In the genomic region with DNA sequence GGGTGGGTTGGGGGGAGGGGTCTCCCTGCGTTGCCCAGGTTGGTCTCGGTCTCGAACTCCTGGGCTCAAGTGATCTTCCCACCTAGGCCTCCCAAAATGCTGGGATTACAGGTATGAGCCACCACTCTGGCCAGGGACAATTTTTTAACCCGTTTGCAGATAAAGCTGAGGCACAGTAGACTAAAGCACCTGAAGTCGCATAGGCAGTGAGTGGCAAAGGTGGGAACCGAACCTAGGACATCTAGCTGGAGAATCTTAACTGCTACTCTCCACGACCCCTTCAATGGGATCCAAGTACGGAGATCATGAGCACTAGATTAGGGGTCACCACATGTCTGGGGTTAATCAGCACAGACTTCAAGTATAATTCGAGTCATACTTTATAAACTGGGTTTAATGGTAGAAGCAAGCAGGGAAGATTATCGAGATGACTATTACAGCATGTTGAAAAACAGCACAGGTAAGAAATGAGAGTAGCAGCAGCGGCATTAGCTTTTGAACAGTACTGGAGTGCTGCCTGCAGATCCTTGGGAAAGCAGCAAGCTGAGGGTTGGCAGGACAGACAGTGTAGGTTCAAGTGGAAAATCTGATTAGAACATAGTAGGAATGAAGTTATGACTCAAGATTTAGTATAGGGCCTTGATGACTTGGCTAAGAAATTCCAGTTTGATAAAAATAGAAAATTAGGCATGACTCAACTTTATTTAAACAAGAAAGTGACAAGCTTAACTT, we compare ENCODE assay signal across 11 cellular contexts. TPM values are rescaled to one million over a fixed set of nuclear protein-coding genes. Genes with fewer than 3 reads are reported as not detected.
A peak's percentile ranks its signal among the peaks of the same experiment; 100 is the strongest.
DNase-seq lines count a peak whose midpoint lies in the region; FAIRE-seq and TF ChIP-seq lines count a peak whose summit lies in the region.
"Had no signal": no experiment of that assay in that cellular context is flagged by ENCODE, and none has a peak within 500 bp of the region (broad histone marks: within the 10 kb centered on the region; RNA-seq: fewer than 3 reads in every experiment).

No MANE protein-coding gene starts in this region.

- DNase-seq in A673 (ENCODE audit: low spot score) (peak; percentile 39), HFFc6 (peak; percentile 88), bronchial epithelial cell (ENCODE audit: low read depth) (peak; percentile 87), mesenchymal stem cell (peak; percentile 90), HT-29 (ENCODE audit: low spot score) (no peak), RPMI8226 (no peak), GM13977 (ENCODE audit: low spot score) (no peak), NCI-H187 (lab: John Stamatoyannopoulos, UW) (no peak)
- DNase-seq: activated CD8-positive, alpha-beta memory T cell treated with anti-CD3 and anti-CD28 coated beads for 24 hours; Calu3; stimulated activated naive CD4-positive, alpha-beta T cell treated with Interleukin-2 at 50 U/mL for 16 hours had no signal

- no peak overlapping the region for H3K23ac ChIP-seq in mesenchymal stem cell (ENCODE audit: low read length in 2 of 2)

- no peak overlapping the region for H4K91ac ChIP-seq in mesenchymal stem cell (ENCODE audit: low read length)

- H2BK5ac ChIP-seq in mesenchymal stem cell (ENCODE audit: low read depth, low read length, poor library complexity, severe bottlenecking): no peak overlapping the region

- peak overlapping the region; percentile 65 for H3K4me3 Mint-ChIP-seq in HFFc6

- no peak overlapping the region for H3K18ac ChIP-seq in mesenchymal stem cell (ENCODE audit: low read depth in 1 of 2, low read length in 2 of 2)

- no peak overlapping the region for H2AFZ ChIP-seq in mesenchymal stem cell (ENCODE audit: low read depth, low read length)

- intact Hi-C loops in A673 (cut with micrococcal nuclease; ENCODE audit: unreplicated experiment): no loop called here

- peaks cover 36% of the 10 kb centered on the region for H3K4me1 ChIP-seq in A673 (ENCODE audit: insufficient read depth, low read length, poor library complexity, severe bottlenecking)
- peaks cover 10% of the 10 kb centered on the region for H3K4me1 ChIP-seq in mesenchymal stem cell (ENCODE audit: control insufficient read depth, insufficient read depth, low read depth, low read length)

- no peak overlapping the region for H2AK5ac ChIP-seq in mesenchymal stem cell (ENCODE audit: low read length, severe bottlenecking)

- H3K27me3 ChIP-seq in A673 (replicated peaks; ENCODE audit: insufficient read depth, low read depth, low read length, poor library complexity): no peaks in the 10 kb centered on the region
- H3K27me3 ChIP-seq in bronchial epithelial cell (ENCODE audit: control insufficient read depth, insufficient read depth, low read length): no peaks in the 10 kb centered on the region
- peaks cover 0 to 28% of the 10 kb centered on the region in 2 experiments for H3K27me3 ChIP-seq in mesenchymal stem cell (ENCODE audit: control insufficient read depth in 1 of 2, insufficient read depth in 1 of 2, low read length in 2 of 2)

- in situ Hi-C loops in GM13977 (cut with MboI; ENCODE audit: low pct_unique_long_range_greater_than_20kb, low sequenced_read_pairs, unreplicated experiment): no loop called here

- H3K9me3 Mint-ChIP-seq in HFFc6: no peaks in the 10 kb centered on the region

- H2BK120ac ChIP-seq in mesenchymal stem cell (ENCODE audit: low read depth, low read length): no peak overlapping the region

- H3K36me3 Mint-ChIP-seq in HFFc6 (ENCODE audit: low read depth): peaks cover 44% of the 10 kb centered on the region

- H3K4ac ChIP-seq in mesenchymal stem cell (ENCODE audit: low read depth in 1 of 2, low read length in 2 of 2): peak overlapping the region in 1 of 2 experiments; percentile 24

- peak overlapping the region; percentile 31 for H4K8ac ChIP-seq in mesenchymal stem cell (ENCODE audit: low read length)

- H3K4me3 ChIP-seq in A673 (ENCODE audit: low read depth, low read length, poor library complexity, severe bottlenecking) (no peak overlapping the region), bronchial epithelial cell (ENCODE audit: low read depth, low read length) (no peak overlapping the region), mesenchymal stem cell (ENCODE audit: insufficient read depth in 1 of 2, low read depth in 1 of 2, low read length in 2 of 2) (peak overlapping the region in 1 of 2 experiments; percentile 12)

- POLR2A ChIA-PET in A673 (lab: Charles Lee; ENCODE audit: low non-redundant PET): interaction anchor here (0.7 kb wide), 1 partner anchor 52 kb away, joined by 8 read pairs; no protein-coding TSS in a partner anchor

- CTCF ChIA-PET in A673 (lab: Charles Lee): interaction anchor here (0.6 kb wide), 1 partner anchor 695 kb away, joined by 10 read pairs; no protein-coding TSS in a partner anchor

- peaks cover 1% of the 10 kb centered on the region; the same call in 1 of the 2 replicates for H3K27me3 Mint-ChIP-seq in HFFc6 (ENCODE audit: insufficient read depth)

- WGBS in mesenchymal stem cell: 88% methylated on average over 11 of the region's 11 CpGs

- H3K9me3 ChIP-seq in A673 (ENCODE audit: low read depth, low read length, poor library complexity, severe bottlenecking) (no peaks in the 10 kb centered on the region), mesenchymal stem cell (ENCODE audit: control insufficient read depth, low read length) (no peaks in the 10 kb centered on the region)

- no peaks in the 10 kb centered on the region for H3K79me1 ChIP-seq in mesenchymal stem cell (replicated peaks; ENCODE audit: low read length, poor library complexity, severe bottlenecking)

- no peak overlapping the region for H3K27ac ChIP-seq in A673 (ENCODE audit: low read depth, low read length, poor library complexity, severe bottlenecking)
- no peak overlapping the region for H3K27ac ChIP-seq in mesenchymal stem cell (ENCODE audit: low read length, poor library complexity, severe bottlenecking)

- no peak overlapping the region for H3K14ac ChIP-seq in mesenchymal stem cell (ENCODE audit: low read length in 2 of 2)

- peak overlapping the region; percentile 86 for H3K27ac Mint-ChIP-seq in HFFc6

- no peak for TF ChIP-seq CTCF in A673 (conservative IDR thresholded peaks at IDR 0.05; ENCODE audit: low read depth, low read length)
- TF ChIP-seq CTCF in HFFc6 (IDR thresholded peaks at IDR 0.05): no peak
- TF ChIP-seq CTCF in bronchial epithelial cell (IDR thresholded peaks at IDR 0.05; ENCODE audit: insufficient read depth, low read length, severe bottlenecking): no peak
- no peak for TF ChIP-seq CTCF in GM13977 (IDR thresholded peaks at IDR 0.05; ENCODE audit: extremely low read depth, insufficient read depth, missing control alignments)

- H3K36me3 ChIP-seq in A673 (ENCODE audit: insufficient read depth, low read length, poor library complexity, severe bottlenecking): peaks cover 4% of the 10 kb centered on the region
- H3K36me3 ChIP-seq in bronchial epithelial cell (ENCODE audit: control insufficient read depth, insufficient read depth, low read length): no peaks in the 10 kb centered on the region
- peaks cover 3 to 26% of the 10 kb centered on the region in 2 experiments for H3K36me3 ChIP-seq in mesenchymal stem cell (ENCODE audit: control insufficient read depth in 1 of 2, insufficient read depth in 2 of 2, low read depth in 1 of 2, low read length in 2 of 2)

- no peak overlapping the region for H3K4me2 ChIP-seq in mesenchymal stem cell (ENCODE audit: low read length, poor library complexity, severe bottlenecking)

- H2BK15ac ChIP-seq in mesenchymal stem cell (ENCODE audit: low read depth, poor library complexity, severe bottlenecking): peak overlapping the region; percentile 44

- H3K9ac ChIP-seq in mesenchymal stem cell (ENCODE audit: low read length): peak overlapping the region; percentile 69

- peak overlapping the region in 1 of 2 experiments; percentile 81 for H2BK12ac ChIP-seq in mesenchymal stem cell (ENCODE audit: low read length in 2 of 2)

- H3K4me1 Mint-ChIP-seq in HFFc6 (ENCODE audit: low read depth): peaks cover 75% of the 10 kb centered on the region

- BruUV-seq in A673 (replicated peaks; lab: Mats Ljungman, UMichigan): no TSS peak

- FAIRE-seq in bronchial epithelial cell (lab: Jason Lieb, UNC): no peak

RNA-seq across cellular contexts. Expression of a gene that starts 23.9 kb away (rescaled TPM):
- total RNA-seq in A673 (2021): 12.6 and 20.3 TPM in 2 replicates
- 100 to 1,000 TPM in 5 of 6 experiments, 10 to 100 TPM in 1; 97.3 to 125 (median 113) TPM for total RNA-seq in HFFc6 (2021; fragmentation: NEBNext Ultra II Directional; extraction: Animal tissue kit (Norgen Biotek cat#: 25700))
- total RNA-seq in bronchial epithelial cell: 0.38 and 3.9 TPM in 2 replicates
- polyA plus RNA-seq in mesenchymal stem cell (2013, experiment 1 of 2): 213 TPM
- 208 TPM for polyA plus RNA-seq in mesenchymal stem cell (2013, experiment 2 of 2)
- 0.23 and 0.31 TPM in 2 replicates for total RNA-seq in HT-29 (2014; rRNA removed; shearing (Covaris generic))
- total RNA-seq: Calu3 had no signal

RNA-seq across cellular contexts. Expression of a gene that starts 55.6 kb away (rescaled TPM):
- total RNA-seq in A673 (2021) (258 and 267 TPM in 2 replicates), bronchial epithelial cell (54.8 and 69.2 TPM in 2 replicates)
- 100 to 1,000 TPM; 161 to 181 (median 179) TPM for total RNA-seq in HFFc6 (2021; fragmentation: NEBNext Ultra II Directional; extraction: Animal tissue kit (Norgen Biotek cat#: 25700))
- polyA plus RNA-seq in mesenchymal stem cell (2013, experiment 1 of 2): 522 TPM
- polyA plus RNA-seq in mesenchymal stem cell (2013, experiment 2 of 2): 530 TPM
- 72.9 and 112 TPM in 2 replicates for total RNA-seq in HT-29 (2014; rRNA removed; shearing (Covaris generic))

Comparison
In these comparisons a context has a peak if more than half of its experiments do, and no peak if none do; other contexts are left out.
1. DNase-seq: peak in A673 (single experiment), HFFc6 (single experiment), bronchial epithelial cell (single experiment) and mesenchymal stem cell (single experiment); none in HT-29 (single experiment), RPMI8226 (single experiment), GM13977 (single experiment) and NCI-H187 (0 of 2).